2 cellular contexts compared by ENCODE assay signal in the genomic region with DNA sequence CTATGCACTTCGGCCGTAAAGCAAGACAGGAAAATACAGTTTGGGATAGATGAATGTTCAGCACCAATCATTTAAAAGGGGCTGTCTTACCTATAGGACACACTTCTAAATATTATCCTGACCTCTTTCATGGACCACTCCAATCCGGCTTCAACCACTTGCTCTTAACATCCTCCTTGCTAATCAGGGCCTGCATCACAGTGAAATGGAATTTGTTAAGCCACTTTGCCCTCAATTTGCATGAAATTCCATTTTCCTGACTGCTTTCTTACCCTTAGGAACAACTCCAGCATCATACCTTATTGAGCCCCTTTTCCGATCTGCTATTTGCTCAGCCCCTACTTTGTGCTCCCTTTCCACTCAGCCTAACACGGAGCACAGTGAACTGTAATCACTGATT.
TF ChIP-seq lines count a peak whose summit lies in the region.

No MANE protein-coding gene starts in this region.

TF ChIP-seq in GM23338, 12 proteins besides CTCF, POLR2A, EP300 and RAD21 (continues in another document):
- no peak for TF ChIP-seq ZNF114 (CRISPR knock-in tag; IDR thresholded peaks at IDR 0.05)
- TF ChIP-seq, protein P1, sequence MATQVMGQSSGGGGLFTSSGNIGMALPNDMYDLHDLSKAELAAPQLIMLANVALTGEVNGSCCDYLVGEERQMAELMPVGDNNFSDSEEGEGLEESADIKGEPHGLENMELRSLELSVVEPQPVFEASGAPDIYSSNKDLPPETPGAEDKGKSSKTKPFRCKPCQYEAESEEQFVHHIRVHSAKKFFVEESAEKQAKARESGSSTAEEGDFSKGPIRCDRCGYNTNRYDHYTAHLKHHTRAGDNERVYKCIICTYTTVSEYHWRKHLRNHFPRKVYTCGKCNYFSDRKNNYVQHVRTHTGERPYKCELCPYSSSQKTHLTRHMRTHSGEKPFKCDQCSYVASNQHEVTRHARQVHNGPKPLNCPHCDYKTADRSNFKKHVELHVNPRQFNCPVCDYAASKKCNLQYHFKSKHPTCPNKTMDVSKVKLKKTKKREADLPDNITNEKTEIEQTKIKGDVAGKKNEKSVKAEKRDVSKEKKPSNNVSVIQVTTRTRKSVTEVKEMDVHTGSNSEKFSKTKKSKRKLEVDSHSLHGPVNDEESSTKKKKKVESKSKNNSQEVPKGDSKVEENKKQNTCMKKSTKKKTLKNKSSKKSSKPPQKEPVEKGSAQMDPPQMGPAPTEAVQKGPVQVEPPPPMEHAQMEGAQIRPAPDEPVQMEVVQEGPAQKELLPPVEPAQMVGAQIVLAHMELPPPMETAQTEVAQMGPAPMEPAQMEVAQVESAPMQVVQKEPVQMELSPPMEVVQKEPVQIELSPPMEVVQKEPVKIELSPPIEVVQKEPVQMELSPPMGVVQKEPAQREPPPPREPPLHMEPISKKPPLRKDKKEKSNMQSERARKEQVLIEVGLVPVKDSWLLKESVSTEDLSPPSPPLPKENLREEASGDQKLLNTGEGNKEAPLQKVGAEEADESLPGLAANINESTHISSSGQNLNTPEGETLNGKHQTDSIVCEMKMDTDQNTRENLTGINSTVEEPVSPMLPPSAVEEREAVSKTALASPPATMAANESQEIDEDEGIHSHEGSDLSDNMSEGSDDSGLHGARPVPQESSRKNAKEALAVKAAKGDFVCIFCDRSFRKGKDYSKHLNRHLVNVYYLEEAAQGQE (IDR thresholded peaks at IDR 0.05; ENCODE audit: unreplicated experiment), result no peak
- no peak for TF ChIP-seq ZNF331 (CRISPR knock-in tag; IDR thresholded peaks at IDR 0.05; ENCODE audit: low read depth)
- no peak for TF ChIP-seq JUNB (IDR thresholded peaks at IDR 0.05; ENCODE audit: unreplicated experiment)
- TF ChIP-seq CREB1 (CRISPR knock-in tag; IDR thresholded peaks at IDR 0.05; ENCODE audit: low read depth), result no peak
- no peak for TF ChIP-seq NANOG (IDR thresholded peaks at IDR 0.05; ENCODE audit: borderline replicate concordance)
- TF ChIP-seq STAT1 (IDR thresholded peaks at IDR 0.05; ENCODE audit: unreplicated experiment), result no peak
- TF ChIP-seq, protein P2, sequence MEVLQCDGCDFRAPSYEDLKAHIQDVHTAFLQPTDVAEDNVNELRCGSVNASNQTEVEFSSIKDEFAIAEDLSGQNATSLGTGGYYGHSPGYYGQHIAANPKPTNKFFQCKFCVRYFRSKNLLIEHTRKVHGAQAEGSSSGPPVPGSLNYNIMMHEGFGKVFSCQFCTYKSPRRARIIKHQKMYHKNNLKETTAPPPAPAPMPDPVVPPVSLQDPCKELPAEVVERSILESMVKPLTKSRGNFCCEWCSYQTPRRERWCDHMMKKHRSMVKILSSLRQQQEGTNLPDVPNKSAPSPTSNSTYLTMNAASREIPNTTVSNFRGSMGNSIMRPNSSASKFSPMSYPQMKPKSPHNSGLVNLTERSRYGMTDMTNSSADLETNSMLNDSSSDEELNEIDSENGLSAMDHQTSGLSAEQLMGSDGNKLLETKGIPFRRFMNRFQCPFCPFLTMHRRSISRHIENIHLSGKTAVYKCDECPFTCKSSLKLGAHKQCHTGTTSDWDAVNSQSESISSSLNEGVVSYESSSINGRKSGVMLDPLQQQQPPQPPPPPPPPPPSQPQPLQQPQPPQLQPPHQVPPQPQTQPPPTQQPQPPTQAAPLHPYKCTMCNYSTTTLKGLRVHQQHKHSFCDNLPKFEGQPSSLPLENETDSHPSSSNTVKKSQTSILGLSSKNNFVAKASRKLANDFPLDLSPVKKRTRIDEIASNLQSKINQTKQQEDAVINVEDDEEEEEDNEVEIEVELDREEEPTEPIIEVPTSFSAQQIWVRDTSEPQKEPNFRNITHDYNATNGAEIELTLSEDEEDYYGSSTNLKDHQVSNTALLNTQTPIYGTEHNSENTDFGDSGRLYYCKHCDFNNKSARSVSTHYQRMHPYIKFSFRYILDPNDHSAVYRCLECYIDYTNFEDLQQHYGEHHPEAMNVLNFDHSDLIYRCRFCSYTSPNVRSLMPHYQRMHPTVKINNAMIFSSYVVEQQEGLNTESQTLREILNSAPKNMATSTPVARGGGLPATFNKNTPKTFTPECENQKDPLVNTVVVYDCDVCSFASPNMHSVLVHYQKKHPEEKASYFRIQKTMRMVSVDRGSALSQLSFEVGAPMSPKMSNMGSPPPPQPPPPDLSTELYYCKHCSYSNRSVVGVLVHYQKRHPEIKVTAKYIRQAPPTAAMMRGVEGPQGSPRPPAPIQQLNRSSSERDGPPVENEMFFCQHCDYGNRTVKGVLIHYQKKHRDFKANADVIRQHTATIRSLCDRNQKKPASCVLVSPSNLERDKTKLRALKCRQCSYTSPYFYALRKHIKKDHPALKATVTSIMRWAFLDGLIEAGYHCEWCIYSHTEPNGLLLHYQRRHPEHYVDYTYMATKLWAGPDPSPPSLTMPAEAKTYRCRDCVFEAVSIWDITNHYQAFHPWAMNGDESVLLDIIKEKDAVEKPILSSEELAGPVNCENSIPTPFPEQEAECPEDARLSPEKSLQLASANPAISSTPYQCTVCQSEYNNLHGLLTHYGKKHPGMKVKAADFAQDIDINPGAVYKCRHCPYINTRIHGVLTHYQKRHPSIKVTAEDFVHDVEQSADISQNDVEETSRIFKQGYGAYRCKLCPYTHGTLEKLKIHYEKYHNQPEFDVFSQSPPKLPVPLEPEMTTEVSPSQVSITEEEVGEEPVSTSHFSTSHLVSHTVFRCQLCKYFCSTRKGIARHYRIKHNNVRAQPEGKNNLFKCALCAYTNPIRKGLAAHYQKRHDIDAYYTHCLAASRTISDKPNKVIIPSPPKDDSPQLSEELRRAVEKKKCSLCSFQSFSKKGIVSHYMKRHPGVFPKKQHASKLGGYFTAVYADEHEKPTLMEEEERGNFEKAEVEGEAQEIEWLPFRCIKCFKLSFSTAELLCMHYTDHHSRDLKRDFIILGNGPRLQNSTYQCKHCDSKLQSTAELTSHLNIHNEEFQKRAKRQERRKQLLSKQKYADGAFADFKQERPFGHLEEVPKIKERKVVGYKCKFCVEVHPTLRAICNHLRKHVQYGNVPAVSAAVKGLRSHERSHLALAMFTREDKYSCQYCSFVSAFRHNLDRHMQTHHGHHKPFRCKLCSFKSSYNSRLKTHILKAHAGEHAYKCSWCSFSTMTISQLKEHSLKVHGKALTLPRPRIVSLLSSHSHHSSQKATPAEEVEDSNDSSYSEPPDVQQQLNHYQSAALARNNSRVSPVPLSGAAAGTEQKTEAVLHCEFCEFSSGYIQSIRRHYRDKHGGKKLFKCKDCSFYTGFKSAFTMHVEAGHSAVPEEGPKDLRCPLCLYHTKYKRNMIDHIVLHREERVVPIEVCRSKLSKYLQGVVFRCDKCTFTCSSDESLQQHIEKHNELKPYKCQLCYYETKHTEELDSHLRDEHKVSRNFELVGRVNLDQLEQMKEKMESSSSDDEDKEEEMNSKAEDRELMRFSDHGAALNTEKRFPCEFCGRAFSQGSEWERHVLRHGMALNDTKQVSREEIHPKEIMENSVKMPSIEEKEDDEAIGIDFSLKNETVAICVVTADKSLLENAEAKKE (CRISPR knock-in tag; IDR thresholded peaks at IDR 0.05), result no peak
- TF ChIP-seq, protein P3, sequence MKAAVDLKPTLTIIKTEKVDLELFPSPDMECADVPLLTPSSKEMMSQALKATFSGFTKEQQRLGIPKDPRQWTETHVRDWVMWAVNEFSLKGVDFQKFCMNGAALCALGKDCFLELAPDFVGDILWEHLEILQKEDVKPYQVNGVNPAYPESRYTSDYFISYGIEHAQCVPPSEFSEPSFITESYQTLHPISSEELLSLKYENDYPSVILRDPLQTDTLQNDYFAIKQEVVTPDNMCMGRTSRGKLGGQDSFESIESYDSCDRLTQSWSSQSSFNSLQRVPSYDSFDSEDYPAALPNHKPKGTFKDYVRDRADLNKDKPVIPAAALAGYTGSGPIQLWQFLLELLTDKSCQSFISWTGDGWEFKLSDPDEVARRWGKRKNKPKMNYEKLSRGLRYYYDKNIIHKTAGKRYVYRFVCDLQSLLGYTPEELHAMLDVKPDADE (IDR thresholded peaks at IDR 0.05), result no peak
- TF ChIP-seq EZH2phosphoT487 (IDR thresholded peaks at IDR 0.05; ENCODE audit: unreplicated experiment), result no peak

TF ChIP-seq in H1, 55 proteins besides CTCF, POLR2A, EP300 and RAD21:
- TF ChIP-seq RBBP5 (IDR thresholded peaks at IDR 0.05; ENCODE audit: borderline replicate concordance, low read depth, low read length) (no peak), CTBP2 (IDR thresholded peaks at IDR 0.05; ENCODE audit: borderline replicate concordance, insufficient read depth, insufficient read length, low read length) (no peak), SIN3A (conservative IDR thresholded peaks at IDR 0.05 in 1 of 2, IDR thresholded peaks at IDR 0.05 in 1 of 2; ENCODE audit: low read depth in 1 of 2, low read length in 2 of 2) (no peak), SP4 (IDR thresholded peaks at IDR 0.05; ENCODE audit: low read length) (no peak)
- TF ChIP-seq, protein P4, sequence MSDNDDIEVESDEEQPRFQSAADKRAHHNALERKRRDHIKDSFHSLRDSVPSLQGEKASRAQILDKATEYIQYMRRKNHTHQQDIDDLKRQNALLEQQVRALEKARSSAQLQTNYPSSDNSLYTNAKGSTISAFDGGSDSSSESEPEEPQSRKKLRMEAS (IDR thresholded peaks at IDR 0.05), result no peak
